In the genomic region with DNA sequence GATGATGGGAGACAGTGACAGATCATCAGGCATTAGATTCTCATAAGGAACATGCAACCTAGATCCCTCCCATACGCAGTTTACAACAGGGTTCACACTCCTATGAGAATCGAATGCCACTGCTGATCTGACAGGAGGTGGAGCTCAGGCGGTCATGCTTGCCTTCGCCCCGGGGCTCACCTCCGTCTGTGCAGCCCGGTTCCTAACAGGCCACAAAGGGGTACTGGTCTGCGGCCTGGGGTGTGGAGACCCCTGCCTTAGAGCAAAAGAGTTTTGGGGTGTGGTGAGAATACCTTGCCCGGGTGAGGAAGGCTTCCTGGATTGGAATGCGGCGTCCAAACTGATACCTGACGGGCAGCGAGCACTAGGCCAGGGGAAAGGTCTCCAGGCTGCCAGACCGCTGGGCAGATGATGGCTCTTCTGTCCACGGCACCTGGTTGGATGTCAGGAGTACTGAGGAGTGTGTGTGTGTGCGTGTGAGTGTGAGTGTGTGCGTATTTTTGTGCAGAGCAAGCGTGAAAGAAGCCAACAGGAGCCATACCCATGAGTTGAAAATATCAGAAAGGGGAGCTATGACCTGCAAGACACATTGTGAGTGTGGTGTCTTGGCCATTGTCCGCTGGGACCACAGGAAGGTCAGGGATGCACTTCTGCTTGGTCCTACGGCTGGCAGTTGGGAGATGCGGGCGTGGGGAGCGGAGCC, we compare ENCODE assay signal across 8 cellular contexts. TPM values are rescaled to one million over a fixed set of nuclear protein-coding genes. Genes with fewer than 3 reads are reported as not detected.
DNase-seq lines count a peak whose midpoint lies in the region; ATAC-seq and TF ChIP-seq lines count a peak whose summit lies in the region.

No MANE protein-coding gene starts in this region.

- no peak for DNase-seq in CD8-positive, alpha-beta T cell
- DNase-seq in natural killer cell (no peak), midbrain (lab: John Stamatoyannopoulos, UW) (no peak), left lobe of liver (ENCODE audit: low spot score) (no peak), GM19238 (ENCODE audit: insufficient read length, low spot score) (no peak)

- no peak overlapping the region for H3K27ac ChIP-seq in CD8-positive, alpha-beta T cell (ENCODE audit: low read depth, low read length)

- no peaks in the 10 kb centered on the region for H3K36me3 Mint-ChIP-seq in CD8-positive, alpha-beta T cell
- H3K36me3 Mint-ChIP-seq in brain (no peaks in the 10 kb centered on the region), natural killer cell (no peaks in the 10 kb centered on the region)

- no peak for ATAC-seq in CD8-positive, alpha-beta T cell
- ATAC-seq in HG02798 (IDR thresholded peaks at IDR 0.05; ENCODE audit: poor library complexity, unreplicated experiment) (peak; percentile 2), natural killer cell (no peak), left lobe of liver (no peak), HG02852 (IDR thresholded peaks at IDR 0.05; ENCODE audit: unreplicated experiment) (no peak)

- intact Hi-C loops in CD8-positive, alpha-beta T cell (cut with DNase I, micrococcal nuclease) = loop anchor here (10.0 kb wide), 2 partner anchors 1481 to 1651 kb away; no protein-coding TSS in a partner anchor
- intact Hi-C loops in natural killer cell (cut with micrococcal nuclease) = loop anchor here (10.0 kb wide), 1 partner anchor 1481 kb away; no protein-coding TSS in a partner anchor

- CTCF ChIA-PET in CD8-positive, alpha-beta T cell (lab: Charles Lee) = interaction anchor here (0.5 to 5.3 kb wide), 43 partner anchors 9 to 1648 kb away, joined by 3 to 62 read pairs (median 4); partner anchors contain the start of genes RPS6 and RRAGA

- POLR2A ChIA-PET in CD8-positive, alpha-beta T cell (lab: Charles Lee) = interaction anchor here (1.3 kb wide), 2 partner anchors 413 to 1647 kb away, joined by 3 read pairs; no protein-coding TSS in a partner anchor

- no peaks in the 10 kb centered on the region for H3K9me3 ChIP-seq in CD8-positive, alpha-beta T cell (ENCODE audit: low read length)

- peaks cover 10% of the 10 kb centered on the region for H3K4me1 Mint-ChIP-seq in CD8-positive, alpha-beta T cell (ENCODE audit: low read depth)
- peaks cover 12% of the 10 kb centered on the region for H3K4me1 Mint-ChIP-seq in brain
- peaks cover 8% of the 10 kb centered on the region in 2 donors for H3K4me1 Mint-ChIP-seq in natural killer cell

- H3K27me3 Mint-ChIP-seq in CD8-positive, alpha-beta T cell (ENCODE audit: low read depth) = peaks cover 2% of the 10 kb centered on the region
- H3K27me3 Mint-ChIP-seq in brain = peaks cover 25% of the 10 kb centered on the region
- peaks cover 0 to 7% of the 10 kb centered on the region in 2 donors for H3K27me3 Mint-ChIP-seq in natural killer cell (ENCODE audit: low read depth in 2 of 2)

- H3K27ac Mint-ChIP-seq in CD8-positive, alpha-beta T cell = no peak overlapping the region
- peak overlapping the region in 2 of 5 experiments; percentile 19 to 31 for H3K27ac Mint-ChIP-seq in brain
- peak overlapping the region in 1 of 2 donors; percentile 62 for H3K27ac Mint-ChIP-seq in natural killer cell

- H3K4me3 Mint-ChIP-seq in CD8-positive, alpha-beta T cell = peak overlapping the region; percentile 89
- H3K4me3 Mint-ChIP-seq in brain (peak overlapping the region; percentile 79 to 88 (median 83)), natural killer cell (peak overlapping the region; percentile 89)

- no peaks in the 10 kb centered on the region for H3K36me3 ChIP-seq in CD8-positive, alpha-beta T cell (ENCODE audit: insufficient read depth, low read length)

- H3K4me1 ChIP-seq in CD8-positive, alpha-beta T cell (ENCODE audit: insufficient read depth, low read length) = peaks cover 7% of the 10 kb centered on the region

- no peaks in the 10 kb centered on the region for H3K27me3 ChIP-seq in CD8-positive, alpha-beta T cell (ENCODE audit: insufficient read depth, low read length)

- H3K9me3 Mint-ChIP-seq in CD8-positive, alpha-beta T cell = no peaks in the 10 kb centered on the region
- H3K9me3 Mint-ChIP-seq in brain (peaks cover 0 to 9% (median 7%) of the 10 kb centered on the region in 5 experiments), natural killer cell (no peaks in the 10 kb centered on the region)

- H3K4me3 ChIP-seq in CD8-positive, alpha-beta T cell (ENCODE audit: low read depth, low read length) = peak overlapping the region; percentile 56

- TF ChIP-seq CTCF in CD8-positive, alpha-beta T cell (IDR thresholded peaks at IDR 0.05) = no peak
- TF ChIP-seq CTCF in brain (conservative IDR thresholded peaks at IDR 0.05) = no peak
- no peak for TF ChIP-seq CTCF in natural killer cell (IDR thresholded peaks at IDR 0.05)

RNA-seq across cellular contexts. Expression of gene ACER2, which starts 55.4 kb away (rescaled TPM):
- total RNA-seq in CD8-positive, alpha-beta T cell = 1 to 10 TPM in 1 of 2 experiments, under 1 TPM in 1; 0.62 to 1.2 TPM
- polyA plus RNA-seq in brain (ENCODE audit: insufficient read depth, low read depth, low replicate concordance) = 4.1 TPM
- 1 to 10 TPM in 2 of 3 donors, under 1 TPM in 1; 0.61 to 1.3 (median 1.2) TPM for total RNA-seq in natural killer cell
- total RNA-seq in left lobe of liver = 2.3 TPM
